ENCODE assay signal across 32 cellular contexts in the genomic region with DNA sequence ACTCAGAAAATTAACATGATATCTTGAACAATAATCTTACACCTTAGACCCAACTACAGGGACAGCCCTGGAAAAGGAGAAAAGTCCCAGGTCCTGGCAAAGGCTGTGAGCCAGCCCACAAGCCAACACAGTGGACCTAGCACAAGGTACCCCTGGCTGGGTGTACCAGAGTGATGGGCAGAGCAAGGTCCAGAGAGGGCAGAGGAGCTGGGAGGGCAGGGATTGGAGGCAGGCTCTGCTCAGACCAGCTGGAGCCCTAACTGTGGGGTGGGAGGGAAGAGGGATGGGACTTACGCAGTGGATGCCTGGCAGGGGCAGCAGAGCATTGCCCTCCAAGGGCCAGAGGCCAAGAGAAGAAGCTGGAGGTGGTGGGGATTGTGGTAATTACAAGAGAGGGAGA.
"Had no signal": no experiment of that assay in that cellular context is flagged by ENCODE, and none has a peak within 500 bp of the region (broad histone marks: within the 10 kb centered on the region; RNA-seq: fewer than 3 reads in every experiment).

No MANE protein-coding gene starts in this region.

- H3K9me3 ChIP-seq: Peyer's patch, SJSA1, SK-N-SH had no signal

- ATAC-seq: activated CD4-positive, alpha-beta T cell treated with anti-CD3 and anti-CD28 coated beads for 36 hours; activated CD4-positive, CD25-positive, alpha-beta regulatory T cell treated with anti-CD3 and anti-CD28 coated beads, Interleukin-2, amount 50 U/mL, for 24 hours; activated CD8-positive, alpha-beta T cell treated with anti-CD3 and anti-CD28 coated beads, Interleukin-2, amount 10 ng/mL, durations not matched to agents 7 days and 5 days; activated naive CD8-positive, alpha-beta T cell treated with anti-CD3 and anti-CD28 coated beads, Interleukin-2, amount 50 U/mL, for 24 hours; activated T-cell treated with anti-CD3 and anti-CD28 coated beads, Interleukin-2, amount 50 U/mL, for 4 hours; K562; PC-3; WTC11 had no signal

- H3K9ac ChIP-seq: SK-N-SH had no signal

- H3K27me3 ChIP-seq: Peyer's patch had no signal

- H3K4me1 ChIP-seq: Peyer's patch, SJSA1 had no signal

- H3K4me3 ChIP-seq: K562, Peyer's patch, SJSA1 had no signal

- FAIRE-seq: bronchial epithelial cell, K562, TTC549 had no signal

- H3K36me3 ChIP-seq: Peyer's patch, SJSA1 had no signal

- H3K27ac ChIP-seq: Peyer's patch, SJSA1 had no signal

- DNase-seq: activated CD4-positive, alpha-beta T cell treated with anti-CD3 and anti-CD28 coated beads for 36 hours; activated CD4-positive, alpha-beta T cell treated with anti-CD3 and anti-CD28 coated beads, Interleukin-2, amount 10 ng/mL, durations not matched to agents 7 days and 5 days; activated CD4-positive, alpha-beta T cell treated with anti-CD3 and anti-CD28 coated beads, Interleukin-2, amount 50 U/mL, for 48 hours; activated CD8-positive, alpha-beta T cell treated with anti-CD3 and anti-CD28 coated beads, Interleukin-2, amount 10 ng/mL, durations not matched to agents 7 days and 5 days; activated effector memory CD4-positive, alpha-beta T cell treated with Interleukin-2 at 50 U/mL for 16 hours; activated naive CD4-positive, alpha-beta T cell treated with anti-CD3 and anti-CD28 coated beads, Interleukin-2, amount 10 ng/mL, durations not matched to agents 7 days and 5 days; activated naive CD8-positive, alpha-beta T cell treated with anti-CD3 and anti-CD28 coated beads, Interleukin-2, amount 50 U/mL, for 24 hours; activated T-cell treated with anti-CD3 and anti-CD28 coated beads, Interleukin-2, amount 50 U/mL, for 4 hours; anterior cingulate cortex; caudate nucleus; Karpas-422; NCI-H1105; NCI-H1417 treated with DMSO at 0.1 percent for 48 hours; NCI-H187 treated with DMSO at 0.1 percent for 48 hours; NCI-H2081; NCI-H2171 treated with DMSO at 0.1 percent for 48 hours; NCI-H2227 treated with DMSO at 0.1 percent for 48 hours; NCI-H446; NCI-H510A treated with DMSO at 0.1 percent for 48 hours; NCI-H526 treated with DMSO at 0.1 percent for 48 hours; NCI-H774; PC-3; Peyer's patch; RPMI8226; SHP77 treated with DMSO at 0.1 percent for 48 hours; SK-N-SH had no signal

- H3K4me2 ChIP-seq: SK-N-SH had no signal
